In the genomic region with DNA sequence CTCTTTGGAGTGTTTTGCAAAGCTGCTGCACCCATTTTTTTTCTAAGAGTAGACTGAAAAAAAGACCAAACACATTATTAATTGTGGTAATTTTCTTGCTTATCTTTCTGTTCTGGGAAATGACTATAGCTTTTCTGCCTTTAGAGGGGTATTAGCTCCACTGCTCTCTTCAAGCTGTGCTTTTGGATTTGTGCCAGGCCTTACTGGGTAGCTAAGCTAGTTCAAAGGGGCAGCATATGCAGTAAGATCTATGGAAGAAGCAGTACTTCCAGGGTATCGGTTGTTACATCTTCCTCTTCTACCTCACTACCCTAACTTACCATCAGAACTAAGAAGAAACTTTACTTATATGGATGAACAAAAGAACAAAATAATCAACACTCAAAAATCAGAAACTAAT, we compare ENCODE assay signal across 2 cellular contexts.
TF ChIP-seq lines count a peak whose summit lies in the region.

No MANE protein-coding gene starts in this region.

TF ChIP-seq in SK-N-SH, 30 proteins besides CTCF, POLR2A, EP300 and RAD21 (continued from another document):
- TF ChIP-seq, protein P1, sequence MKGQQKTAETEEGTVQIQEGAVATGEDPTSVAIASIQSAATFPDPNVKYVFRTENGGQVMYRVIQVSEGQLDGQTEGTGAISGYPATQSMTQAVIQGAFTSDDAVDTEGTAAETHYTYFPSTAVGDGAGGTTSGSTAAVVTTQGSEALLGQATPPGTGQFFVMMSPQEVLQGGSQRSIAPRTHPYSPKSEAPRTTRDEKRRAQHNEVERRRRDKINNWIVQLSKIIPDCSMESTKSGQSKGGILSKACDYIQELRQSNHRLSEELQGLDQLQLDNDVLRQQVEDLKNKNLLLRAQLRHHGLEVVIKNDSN (IDR thresholded peaks at IDR 0.05; ENCODE audit: borderline replicate concordance, low read depth) = no peak
- TF ChIP-seq GATA2 (CRISPR knock-in tag; IDR thresholded peaks at IDR 0.05) = no peak
- no peak for TF ChIP-seq MXI1 (IDR thresholded peaks at IDR 0.05; ENCODE audit: low read depth, low read length)
- no peak for TF ChIP-seq POLR2AphosphoS5 (IDR thresholded peaks at IDR 0.05; ENCODE audit: low read depth, low read length)
- TF ChIP-seq, protein P2, sequence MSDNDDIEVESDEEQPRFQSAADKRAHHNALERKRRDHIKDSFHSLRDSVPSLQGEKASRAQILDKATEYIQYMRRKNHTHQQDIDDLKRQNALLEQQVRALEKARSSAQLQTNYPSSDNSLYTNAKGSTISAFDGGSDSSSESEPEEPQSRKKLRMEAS (IDR thresholded peaks at IDR 0.05; ENCODE audit: low read depth) = no peak
- TF ChIP-seq TAF1 (IDR thresholded peaks at IDR 0.05; ENCODE audit: borderline replicate concordance, low read depth, low read length) = no peak
- TF ChIP-seq EZH2phosphoT487 (IDR thresholded peaks at IDR 0.05; ENCODE audit: borderline replicate concordance, low read depth) = no peak
- TF ChIP-seq, protein P3, sequence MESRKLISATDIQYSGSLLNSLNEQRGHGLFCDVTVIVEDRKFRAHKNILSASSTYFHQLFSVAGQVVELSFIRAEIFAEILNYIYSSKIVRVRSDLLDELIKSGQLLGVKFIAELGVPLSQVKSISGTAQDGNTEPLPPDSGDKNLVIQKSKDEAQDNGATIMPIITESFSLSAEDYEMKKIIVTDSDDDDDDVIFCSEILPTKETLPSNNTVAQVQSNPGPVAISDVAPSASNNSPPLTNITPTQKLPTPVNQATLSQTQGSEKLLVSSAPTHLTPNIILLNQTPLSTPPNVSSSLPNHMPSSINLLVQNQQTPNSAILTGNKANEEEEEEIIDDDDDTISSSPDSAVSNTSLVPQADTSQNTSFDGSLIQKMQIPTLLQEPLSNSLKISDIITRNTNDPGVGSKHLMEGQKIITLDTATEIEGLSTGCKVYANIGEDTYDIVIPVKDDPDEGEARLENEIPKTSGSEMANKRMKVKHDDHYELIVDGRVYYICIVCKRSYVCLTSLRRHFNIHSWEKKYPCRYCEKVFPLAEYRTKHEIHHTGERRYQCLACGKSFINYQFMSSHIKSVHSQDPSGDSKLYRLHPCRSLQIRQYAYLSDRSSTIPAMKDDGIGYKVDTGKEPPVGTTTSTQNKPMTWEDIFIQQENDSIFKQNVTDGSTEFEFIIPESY (IDR thresholded peaks at IDR 0.05; ENCODE audit: borderline replicate concordance, low read depth) = no peak
- no peak for TF ChIP-seq SMC3 (IDR thresholded peaks at IDR 0.05; ENCODE audit: low read depth, low read length)
- TF ChIP-seq FOXM1 (IDR thresholded peaks at IDR 0.05; ENCODE audit: low read depth) = no peak
TF ChIP-seq in SK-N-SH: peak in this region for 0.

TF ChIP-seq in SK-N-SH treated with all-trans-retinoic acid at 6 μM for 48 hours, 23 proteins besides CTCF, POLR2A, EP300 and RAD21 (continued from another document):
- TF ChIP-seq, protein P4, sequence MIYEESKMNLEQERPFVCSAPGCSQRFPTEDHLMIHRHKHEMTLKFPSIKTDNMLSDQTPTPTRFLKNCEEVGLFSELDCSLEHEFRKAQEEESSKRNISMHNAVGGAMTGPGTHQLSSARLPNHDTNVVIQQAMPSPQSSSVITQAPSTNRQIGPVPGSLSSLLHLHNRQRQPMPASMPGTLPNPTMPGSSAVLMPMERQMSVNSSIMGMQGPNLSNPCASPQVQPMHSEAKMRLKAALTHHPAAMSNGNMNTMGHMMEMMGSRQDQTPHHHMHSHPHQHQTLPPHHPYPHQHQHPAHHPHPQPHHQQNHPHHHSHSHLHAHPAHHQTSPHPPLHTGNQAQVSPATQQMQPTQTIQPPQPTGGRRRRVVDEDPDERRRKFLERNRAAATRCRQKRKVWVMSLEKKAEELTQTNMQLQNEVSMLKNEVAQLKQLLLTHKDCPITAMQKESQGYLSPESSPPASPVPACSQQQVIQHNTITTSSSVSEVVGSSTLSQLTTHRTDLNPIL (CRISPR knock-in tag; IDR thresholded peaks at IDR 0.05; ENCODE audit: low read depth) = no peak
